Comparison of ENCODE assay signal across 9 cellular contexts in genomic region chr12:6853626-6854025, GRCh38. TPM values are rescaled to one million over a fixed set of nuclear protein-coding genes. Genes with fewer than 3 reads are reported as not detected.
DNase-seq lines count a peak whose midpoint lies in the region; ATAC-seq, FAIRE-seq and TF ChIP-seq lines count a peak whose summit lies in the region.
"Had no signal": no experiment of that assay in that cellular context is flagged by ENCODE, and none has a peak within 500 bp of the region (broad histone marks: within the 10 kb centered on the region; RNA-seq: fewer than 3 reads in every experiment).

No MANE protein-coding gene starts in this region.

- H3K27ac ChIP-seq in AG04450 (ENCODE audit: low read depth, low read length) = peak overlapping the region; percentile 92
- 0 out of 3 replicates have a peak overlapping the region, but pooled peaks have one; percentile 69 for H3K27ac ChIP-seq in K562 (ENCODE audit: extremely low read depth, low read depth, low read length)

- peak overlapping the region; percentile 49 to 62; a peak in 3 of 4 replicates for H3K9ac ChIP-seq in K562 (ENCODE audit: insufficient read depth in 1 of 2, low read depth in 2 of 2, low read length in 2 of 2)

- no peak for FAIRE-seq in K562 (lab: Jason Lieb, UNC)
- FAIRE-seq: G401.6 had no signal

- BruUV-seq in K562 (replicated peaks; lab: Mats Ljungman, UMichigan) = no TSS peak

- H3K9me3 Mint-ChIP-seq in naive thymus-derived CD8-positive, alpha-beta T cell = no peaks in the 10 kb centered on the region

- TF ChIP-seq POLR2A in K562 (conservative IDR thresholded peaks at IDR 0.05) = no peak

- no peaks in the 10 kb centered on the region; the same call in 1 of the 2 replicates for H4K20me1 ChIP-seq in K562 (replicated peaks; ENCODE audit: control insufficient read depth, insufficient read depth, low read length)

- H3K4me1 Mint-ChIP-seq in naive thymus-derived CD8-positive, alpha-beta T cell = peaks cover 23 to 33% (median 25%) of the 10 kb centered on the region in 4 donors

- intact Hi-C loops in K562 (cut with micrococcal nuclease) = no loop called here

- H3K4me1 ChIP-seq in K562 (replicated peaks in 1 of 2; ENCODE audit: control insufficient read depth in 2 of 2, insufficient read depth in 2 of 2, low read length in 2 of 2) = peaks cover 12 to 18% of the 10 kb centered on the region in 2 experiments; a peak in 4 of 5 replicates

- peak overlapping the region in 8 of 10 donors; percentile 33 to 100 (median 98) for H3K27ac Mint-ChIP-seq in naive thymus-derived CD8-positive, alpha-beta T cell

- H3K4me3 Mint-ChIP-seq in naive thymus-derived CD8-positive, alpha-beta T cell = peak overlapping the region; percentile 86 to 100 (median 96)

- in situ Hi-C loops in K562 (cut with MboI) = no loop called here

- CTCF ChIA-PET in AG04450 (lab: Charles Lee) (interaction anchor here (1.5 to 5.1 kb wide), 4 partner anchors 16 to 101 kb away, joined by 3 to 26 read pairs (median 12); partner anchors contain the start of gene MLF2), K562 (lab: Yijun Ruan, JAX; ENCODE audit: low intra/inter-chr PET ratio) (no interaction called here)

- H3K9me3 ChIP-seq in AG04450 (ENCODE audit: control insufficient read depth, insufficient read depth, low read length) (no peaks in the 10 kb centered on the region; the same call in 1 of the 2 replicates), K562 (replicated peaks; ENCODE audit: control insufficient read depth, insufficient read depth, low read depth, low read length) (no peaks in the 10 kb centered on the region)

- peaks cover 52% of the 10 kb centered on the region for H3K79me2 ChIP-seq in K562 (ENCODE audit: control insufficient read depth, insufficient read depth, low read length)

- POLR2A ChIA-PET in AG04450 (lab: Yijun Ruan, JAX) (interaction anchor here (0.9 to 3.4 kb wide), 5 partner anchors 16 to 90 kb away, joined by 3 to 37 read pairs (median 17); partner anchors contain the start of genes PTMS and SPSB2), K562 (lab: Yijun Ruan, JAX) (interaction anchor here (3.4 to 7.4 kb wide), 2 partner anchors 13 to 14 kb away, joined by 39 to 174 read pairs; partner anchors contain the start of genes GNB3, SPSB2 and TPI1)
- POLR2A ChIA-PET in naive thymus-derived CD8-positive, alpha-beta T cell (lab: Charles Lee) = interaction anchor here (0.9 to 6.5 kb wide), 11 partner anchors 8 to 226 kb away, joined by 3 to 119 read pairs (median 16); partner anchors contain the start of genes C12orf57, MLF2, P3H3 and RNU7-1

- no peak overlapping the region for H2AFZ ChIP-seq in K562 (ENCODE audit: low read depth, low read length)

- no peaks in the 10 kb centered on the region for H3K27me3 Mint-ChIP-seq in naive thymus-derived CD8-positive, alpha-beta T cell

- H3K36me3 ChIP-seq in K562 (ENCODE audit: control insufficient read depth, insufficient read depth, low read length) = peaks cover 67% of the 10 kb centered on the region

- H3K36me3 Mint-ChIP-seq in naive thymus-derived CD8-positive, alpha-beta T cell = peaks cover 4 to 35% (median 15%) of the 10 kb centered on the region in 3 donors

- TF ChIP-seq EP300 in K562 (IDR thresholded peaks at IDR 0.05; ENCODE audit: low read length) = no peak

- no peak for ATAC-seq in K562
- no peak for ATAC-seq in naive thymus-derived CD8-positive, alpha-beta T cell
- ATAC-seq in GM21360 (IDR thresholded peaks at IDR 0.05; ENCODE audit: unreplicated experiment) = no peak
- no peak for ATAC-seq in left lobe of liver

- peak overlapping the region; percentile 32; the same call in 1 of the 2 replicates for H3K4me2 ChIP-seq in K562 (ENCODE audit: insufficient read depth, low read length)

- no peak for DNase-seq in AG04450 (ENCODE audit: low read depth, low spot score)
- no peak for DNase-seq in Jurkat, Clone E6-1 (ENCODE audit: low read depth, low spot score)
- no peak for DNase-seq in K562 (ENCODE audit: extremely low read depth in 1 of 4, low spot score in 3 of 4)
- no peak for DNase-seq in naive thymus-derived CD8-positive, alpha-beta T cell
- DNase-seq in HuH-7.5 (ENCODE audit: low spot score) = no peak
- no peak for DNase-seq in left lobe of liver (ENCODE audit: low spot score)
- DNase-seq in effector CD8-positive, alpha-beta T cell (lab: John Stamatoyannopoulos, UW) = no peak

- H3K9me1 ChIP-seq in K562 (ENCODE audit: control insufficient read depth, insufficient read depth, low read length) = peaks cover 3% of the 10 kb centered on the region

- H3K27me3 ChIP-seq in AG04450 (ENCODE audit: control insufficient read depth, insufficient read depth, low read length) (no peaks in the 10 kb centered on the region), K562 (ENCODE audit: control insufficient read depth in 2 of 2, insufficient read depth in 2 of 2, low read length in 2 of 2) (no peaks in the 10 kb centered on the region)

- WGBS in K562 (ENCODE audit: insufficient coverage, low coverage, missing lambda C conversion rate) = 31% methylated on average over 1 of the region's 1 CpG

- peak overlapping the region; percentile 77 for H3K4me3 ChIP-seq in AG04450 (ENCODE audit: low read depth, low read length)
- H3K4me3 ChIP-seq in Jurkat, Clone E6-1 (ENCODE audit: low read length) = peak overlapping the region; percentile 92; the same call in 1 of the 2 replicates
- H3K4me3 ChIP-seq in K562 = no peak overlapping the region; the same call in 1 of the 2 replicates

- no peak for TF ChIP-seq CTCF in AG04450 (IDR thresholded peaks at IDR 0.05; ENCODE audit: low read depth, low read length)
- no peak for TF ChIP-seq CTCF in K562 (IDR thresholded peaks at IDR 0.05 in 2 of 3, conservative IDR thresholded peaks at IDR 0.05 in 1 of 3; ENCODE audit: insufficient read depth in 2 of 3, low read depth in 1 of 3, low read length in 3 of 3)

- no peak for TF ChIP-seq RAD21 in K562 (CRISPR knock-in tag; conservative IDR thresholded peaks at IDR 0.05 in 1 of 2, IDR thresholded peaks at IDR 0.05 in 1 of 2)

RNA-seq across cellular contexts. Expression of gene USP5, which starts 1.7 kb away (rescaled TPM):
- polyA plus RNA-seq in AG04450 (2011; rRNA removed) = 47.1 and 54.8 TPM in 2 replicates
- polyA minus RNA-seq in AG04450 (2011; rRNA and poly(A)+ RNA removed) = 96.2 and 123 TPM in 2 replicates
- polyA plus RNA-seq in Jurkat, Clone E6-1 (2012; ENCODE audit: insufficient read depth, insufficient read length) = 50.6 TPM
- 34.6 and 100 TPM in 2 replicates for total RNA-seq in K562 (2011; cell fraction: chromatin; rRNA removed; ENCODE audit: low replicate concordance)
- total RNA-seq in K562 (2011; cell fraction: nucleolus; rRNA removed) = 63.3 and 65.9 TPM in 2 replicates
- 36.9 and 44.7 TPM in 2 replicates for total RNA-seq in K562 (2011; cell fraction: nucleoplasm; rRNA removed)
- 64.3 and 69.8 TPM in 2 replicates for total RNA-seq in K562 (2014; rRNA removed)
- total RNA-seq in K562 (2014; rRNA removed; fragmentation: Illumina TruSeq; extraction: Trizol) = 26.3 and 32.5 TPM in 2 replicates
- total RNA-seq in K562 (2015; rRNA removed; fragmentation: Illumina TruSeq; extraction: Trizol) = 59.4 and 59.8 TPM in 2 replicates
- total RNA-seq in K562 (2021) = 103 and 107 TPM in 2 replicates
- 48.6 and 52.9 TPM in 2 replicates for polyA plus RNA-seq in K562 (2011; rRNA removed)
- 43.0 and 64.9 TPM in 2 replicates for polyA plus RNA-seq in K562 (2011; cell fraction: cytosol; rRNA removed)
- polyA plus RNA-seq in K562 (2011; cell fraction: nucleus; rRNA removed) = 84.2 and 119 TPM in 2 replicates
- polyA plus RNA-seq in K562 (2012) = 53.9 and 72.4 TPM in 2 replicates
- 72.8 and 91.3 TPM in 2 replicates for polyA plus RNA-seq in K562 (2014; fragmentation: Illumina TruSeq; extraction: Trizol)
- polyA plus RNA-seq in K562 (2014; fragmentation: Nextera tagmentation; extraction: Ambion mirVana) = 1 to 10 TPM; 1.4 to 3.4 TPM
- polyA plus RNA-seq in K562 (2014; rRNA removed) = 44.9 and 45.4 TPM in 2 replicates
- 54.8 and 77.1 TPM in 2 replicates for polyA minus RNA-seq in K562 (2011; rRNA and poly(A)+ RNA removed)
- 44.9 and 47.5 TPM in 2 replicates for polyA minus RNA-seq in K562 (2011; cell fraction: cytosol; rRNA and poly(A)+ RNA removed)
- 22.6 and 28.9 TPM in 2 replicates for polyA minus RNA-seq in K562 (2011; cell fraction: nucleus; rRNA and poly(A)+ RNA removed)
- 10 to 100 TPM; 72.7 to 78.9 TPM for total RNA-seq in naive thymus-derived CD8-positive, alpha-beta T cell
- polyA plus RNA-seq in naive thymus-derived CD8-positive, alpha-beta T cell = 10 to 100 TPM; 55.3 to 69.2 (median 56.7) TPM
- 48.0 TPM for total RNA-seq in left lobe of liver

RNA-seq across cellular contexts. Expression of gene CDCA3, which starts 2.5 kb away (rescaled TPM):
- polyA plus RNA-seq in AG04450 (2011; rRNA removed) (11.6 and 12.5 TPM in 2 replicates), K562 (2011; rRNA removed) (57.3 and 65.6 TPM in 2 replicates), K562 (2014; fragmentation: Illumina TruSeq; extraction: Trizol) (80.8 and 86.3 TPM in 2 replicates), K562 (2014; fragmentation: Nextera tagmentation; extraction: Ambion mirVana) (10 to 100 TPM; 24.2 to 30.6 TPM), K562 (2014; rRNA removed) (80.3 and 103 TPM in 2 replicates)
- polyA minus RNA-seq in AG04450 (2011; rRNA and poly(A)+ RNA removed) = 8.0 and 8.7 TPM in 2 replicates
- polyA plus RNA-seq in Jurkat, Clone E6-1 (2012; ENCODE audit: insufficient read depth, insufficient read length) = 103 TPM
- 76.2 and 111 TPM in 2 replicates for total RNA-seq in K562 (2011; cell fraction: chromatin; rRNA removed; ENCODE audit: low replicate concordance)
- 89.6 and 97.7 TPM in 2 replicates for total RNA-seq in K562 (2011; cell fraction: nucleolus; rRNA removed)
- total RNA-seq in K562 (2011; cell fraction: nucleoplasm; rRNA removed) = 82.1 and 89.9 TPM in 2 replicates
- total RNA-seq in K562 (2014; rRNA removed) (55.1 and 71.3 TPM in 2 replicates), K562 (2014; rRNA removed; fragmentation: Illumina TruSeq; extraction: Trizol) (37.5 and 38.9 TPM in 2 replicates), K562 (2015; rRNA removed; fragmentation: Illumina TruSeq; extraction: Trizol) (62.3 and 62.7 TPM in 2 replicates), K562 (2021) (47.2 and 47.4 TPM in 2 replicates), left lobe of liver (0.58 TPM)
- 85.3 and 132 TPM in 2 replicates for polyA plus RNA-seq in K562 (2011; cell fraction: cytosol; rRNA removed)
- polyA plus RNA-seq in K562 (2011; cell fraction: nucleus; rRNA removed) = 187 and 242 TPM in 2 replicates
- 54.6 and 57.3 TPM in 2 replicates for polyA plus RNA-seq in K562 (2012)
- polyA minus RNA-seq in K562 (2011; rRNA and poly(A)+ RNA removed) = 32.5 and 43.7 TPM in 2 replicates
- 44.4 and 45.3 TPM in 2 replicates for polyA minus RNA-seq in K562 (2011; cell fraction: cytosol; rRNA and poly(A)+ RNA removed)
- polyA minus RNA-seq in K562 (2011; cell fraction: nucleus; rRNA and poly(A)+ RNA removed) = 54.7 and 69.0 TPM in 2 replicates
- total RNA-seq in naive thymus-derived CD8-positive, alpha-beta T cell = 1 to 10 TPM; 2.6 to 2.7 TPM
- polyA plus RNA-seq in naive thymus-derived CD8-positive, alpha-beta T cell = 1 to 10 TPM in 1 of 3 donors, under 1 TPM in 1, not detected in 1; 0.50 to 1.4 TPM

RNA-seq across cellular contexts. Expression of gene GNB3, which starts 12.9 kb away (rescaled TPM):
- polyA plus RNA-seq in AG04450 (2011; rRNA removed) (3.4 and 3.6 TPM in 2 replicates), K562 (2011; rRNA removed) (1.9 and 6.8 TPM in 2 replicates), K562 (2014; fragmentation: Illumina TruSeq; extraction: Trizol) (3.6 and 5.8 TPM in 2 replicates), K562 (2014; fragmentation: Nextera tagmentation; extraction: Ambion mirVana) (1 to 10 TPM; 1.5 to 2.4 TPM), K562 (2014; rRNA removed) (2.9 and 6.1 TPM in 2 replicates)
- polyA minus RNA-seq in AG04450 (2011; rRNA and poly(A)+ RNA removed) = 3.8 and 4.4 TPM in 2 replicates
- polyA plus RNA-seq in Jurkat, Clone E6-1 (2012; ENCODE audit: insufficient read depth, insufficient read length) = 6.6 TPM
- 21.3 and 60.8 TPM in 2 replicates for total RNA-seq in K562 (2011; cell fraction: chromatin; rRNA removed; ENCODE audit: low replicate concordance)
- 31.3 and 31.9 TPM in 2 replicates for total RNA-seq in K562 (2011; cell fraction: nucleolus; rRNA removed)
- total RNA-seq in K562 (2011; cell fraction: nucleoplasm; rRNA removed) = 25.8 and 28.7 TPM in 2 replicates
- total RNA-seq in K562 (2014; rRNA removed) (0.65 and 1.4 TPM in 2 replicates), K562 (2014; rRNA removed; fragmentation: Illumina TruSeq; extraction: Trizol) (0.61 and 1.8 TPM in 2 replicates), K562 (2015; rRNA removed; fragmentation: Illumina TruSeq; extraction: Trizol) (2.0 and 2.2 TPM in 2 replicates), K562 (2021) (3.4 and 4.5 TPM in 2 replicates), left lobe of liver (0.08 TPM)
- 2.3 and 4.7 TPM in 2 replicates for polyA plus RNA-seq in K562 (2011; cell fraction: cytosol; rRNA removed)
- polyA plus RNA-seq in K562 (2011; cell fraction: nucleus; rRNA removed) = 36.2 and 42.6 TPM in 2 replicates
- polyA plus RNA-seq in K562 (2012) = 4.7 and 6.6 TPM in 2 replicates
- 0.84 and 2.3 TPM in 2 replicates for polyA minus RNA-seq in K562 (2011; rRNA and poly(A)+ RNA removed)
- 1.8 TPM in 1 of 2 replicates, not detected in the other for polyA minus RNA-seq in K562 (2011; cell fraction: cytosol; rRNA and poly(A)+ RNA removed)
- 4.6 and 8.8 TPM in 2 replicates for polyA minus RNA-seq in K562 (2011; cell fraction: nucleus; rRNA and poly(A)+ RNA removed)
- 1 to 10 TPM; 3.8 to 5.6 TPM for total RNA-seq in naive thymus-derived CD8-positive, alpha-beta T cell
- polyA plus RNA-seq in naive thymus-derived CD8-positive, alpha-beta T cell = not detected

RNA-seq across cellular contexts. Expression of gene TPI1, which starts 13.7 kb away (rescaled TPM):
- polyA plus RNA-seq in AG04450 (2011; rRNA removed) (1,246 and 1,347 TPM in 2 replicates), K562 (2011; rRNA removed) (1,939 and 1,978 TPM in 2 replicates), K562 (2014; fragmentation: Illumina TruSeq; extraction: Trizol) (1,007 and 1,220 TPM in 2 replicates), K562 (2014; fragmentation: Nextera tagmentation; extraction: Ambion mirVana) (1,000 to 10,000 TPM; 4,965 to 4,971 TPM), K562 (2014; rRNA removed) (764 and 829 TPM in 2 replicates)
- 1,095 and 1,324 TPM in 2 replicates for polyA minus RNA-seq in AG04450 (2011; rRNA and poly(A)+ RNA removed)
- polyA plus RNA-seq in Jurkat, Clone E6-1 (2012; ENCODE audit: insufficient read depth, insufficient read length) = 825 TPM
- 247 and 515 TPM in 2 replicates for total RNA-seq in K562 (2011; cell fraction: chromatin; rRNA removed; ENCODE audit: low replicate concordance)
- total RNA-seq in K562 (2011; cell fraction: nucleolus; rRNA removed) = 482 and 515 TPM in 2 replicates
- total RNA-seq in K562 (2011; cell fraction: nucleoplasm; rRNA removed) = 405 and 412 TPM in 2 replicates
- total RNA-seq in K562 (2014; rRNA removed) (810 and 1,081 TPM in 2 replicates), K562 (2014; rRNA removed; fragmentation: Illumina TruSeq; extraction: Trizol) (553 and 662 TPM in 2 replicates), K562 (2015; rRNA removed; fragmentation: Illumina TruSeq; extraction: Trizol) (816 and 892 TPM in 2 replicates), K562 (2021) (678 and 684 TPM in 2 replicates), left lobe of liver (300 TPM)
- polyA plus RNA-seq in K562 (2011; cell fraction: cytosol; rRNA removed) = 2,885 and 2,924 TPM in 2 replicates
- polyA plus RNA-seq in K562 (2011; cell fraction: nucleus; rRNA removed) = 1,145 and 1,403 TPM in 2 replicates
- polyA plus RNA-seq in K562 (2012) = 681 and 688 TPM in 2 replicates
- 1,244 and 1,320 TPM in 2 replicates for polyA minus RNA-seq in K562 (2011; rRNA and poly(A)+ RNA removed)
- polyA minus RNA-seq in K562 (2011; cell fraction: cytosol; rRNA and poly(A)+ RNA removed) = 431 and 480 TPM in 2 replicates
- 154 and 318 TPM in 2 replicates for polyA minus RNA-seq in K562 (2011; cell fraction: nucleus; rRNA and poly(A)+ RNA removed)
- 100 to 1,000 TPM; 159 to 163 TPM for total RNA-seq in naive thymus-derived CD8-positive, alpha-beta T cell
- 100 to 1,000 TPM; 372 to 497 (median 479) TPM for polyA plus RNA-seq in naive thymus-derived CD8-positive, alpha-beta T cell

RNA-seq across cellular contexts. Expression of gene SPSB2, which starts 19.5 kb away (rescaled TPM):
- polyA plus RNA-seq in AG04450 (2011; rRNA removed) (2.6 and 3.7 TPM in 2 replicates), K562 (2011; rRNA removed) (1.9 and 3.0 TPM in 2 replicates), K562 (2014; fragmentation: Illumina TruSeq; extraction: Trizol) (1.4 and 5.5 TPM in 2 replicates), K562 (2014; fragmentation: Nextera tagmentation; extraction: Ambion mirVana) (under 1 TPM; 0.10 to 0.29 TPM), K562 (2014; rRNA removed) (10.5 and 13.7 TPM in 2 replicates)
- polyA minus RNA-seq in AG04450 (2011; rRNA and poly(A)+ RNA removed) = 2.1 and 2.3 TPM in 2 replicates
- 12.0 TPM for polyA plus RNA-seq in Jurkat, Clone E6-1 (2012; ENCODE audit: insufficient read depth, insufficient read length)
- total RNA-seq in K562 (2011; cell fraction: chromatin; rRNA removed; ENCODE audit: low replicate concordance) = 1.5 and 5.5 TPM in 2 replicates
- 4.5 and 5.3 TPM in 2 replicates for total RNA-seq in K562 (2011; cell fraction: nucleolus; rRNA removed)
- 4.0 and 5.6 TPM in 2 replicates for total RNA-seq in K562 (2011; cell fraction: nucleoplasm; rRNA removed)
- total RNA-seq in K562 (2014; rRNA removed) (8.9 and 10.6 TPM in 2 replicates), K562 (2014; rRNA removed; fragmentation: Illumina TruSeq; extraction: Trizol) (1.3 and 1.6 TPM in 2 replicates), K562 (2015; rRNA removed; fragmentation: Illumina TruSeq; extraction: Trizol) (7.2 and 7.9 TPM in 2 replicates), K562 (2021) (7.5 and 9.4 TPM in 2 replicates), left lobe of liver (4.7 TPM)
- 5.1 and 8.3 TPM in 2 replicates for polyA plus RNA-seq in K562 (2011; cell fraction: cytosol; rRNA removed)
- polyA plus RNA-seq in K562 (2011; cell fraction: nucleus; rRNA removed) = 5.3 and 7.2 TPM in 2 replicates
- 5.7 and 6.2 TPM in 2 replicates for polyA plus RNA-seq in K562 (2012)
- polyA minus RNA-seq in K562 (2011; rRNA and poly(A)+ RNA removed) = 0.70 and 1.5 TPM in 2 replicates
- 2.0 and 2.5 TPM in 2 replicates for polyA minus RNA-seq in K562 (2011; cell fraction: cytosol; rRNA and poly(A)+ RNA removed)
- polyA minus RNA-seq in K562 (2011; cell fraction: nucleus; rRNA and poly(A)+ RNA removed) = 4.8 and 6.1 TPM in 2 replicates
- total RNA-seq in naive thymus-derived CD8-positive, alpha-beta T cell = 10 to 100 TPM; 22.0 to 23.3 TPM
- polyA plus RNA-seq in naive thymus-derived CD8-positive, alpha-beta T cell = 10 to 100 TPM; 10.1 to 10.6 (median 10.2) TPM

Comparison
In these comparisons a context has a peak if more than half of its experiments do, and no peak if none do; other contexts are left out.
1. RNA of gene CDCA3, which starts 2.5 kb away (total RNA-seq): 37.5 to 111 TPM in K562; 2.6 to 2.7 TPM in naive thymus-derived CD8-positive, alpha-beta T cell and 0.58 TPM in left lobe of liver (single experiment); every median in the first group is over 10 times any median in the second.